6 cellular contexts compared by ENCODE assay signal in the genomic region with DNA sequence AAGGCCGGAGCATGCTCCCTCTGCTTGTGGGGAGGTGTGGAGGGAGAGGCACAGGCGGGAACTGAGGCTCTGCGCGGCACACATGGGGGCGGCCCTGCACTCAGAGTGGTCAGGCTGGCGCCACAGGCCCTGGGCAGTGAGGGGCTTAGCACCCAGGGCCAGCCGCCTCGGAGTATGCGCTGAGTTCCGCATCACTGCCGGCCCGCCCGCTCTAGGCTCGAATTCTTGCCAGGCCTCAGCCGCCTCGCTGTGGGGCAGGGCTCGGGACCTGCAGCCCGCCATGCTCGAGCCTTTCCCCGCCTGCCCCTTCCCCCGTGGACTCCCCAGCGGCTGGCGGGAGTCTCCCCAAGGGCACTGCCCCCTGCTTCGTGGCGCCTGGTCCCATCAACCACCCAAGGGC.
A peak's percentile ranks its signal among the peaks of the same experiment; 100 is the strongest.
DNase-seq lines count a peak whose midpoint lies in the region; ATAC-seq, FAIRE-seq and TF ChIP-seq lines count a peak whose summit lies in the region.
"Not testable (repeated sequence)": the region's sequence is repeated elsewhere in the genome, so short reads cannot be mapped to it uniquely, and the experiment has no call there.

No MANE protein-coding gene starts in this region.

- H3K4me1 Mint-ChIP-seq in GM23338: not testable (repeated sequence)

- H4K20me1 ChIP-seq in GM23338 (replicated peaks; ENCODE audit: insufficient read depth): not testable (repeated sequence)

- H3K4me3 ChIP-seq in GM23338; HEK293 (ENCODE audit: low read depth, low read length); coronary artery; kidney (ENCODE audit: low read length in 2 of 2): not testable (repeated sequence)

- H3F3A ChIP-seq in GM23338 (replicated peaks; ENCODE audit: low read depth): not testable (repeated sequence)

- not testable (repeated sequence) for H3K4me2 ChIP-seq in GM23338

- H3K9me3 ChIP-seq in HEK293 (ENCODE audit: control insufficient read depth, insufficient read depth, low read depth, low read length); kidney (ENCODE audit: control insufficient read depth in 1 of 2, low read length in 2 of 2): not testable (repeated sequence)

- not testable (repeated sequence) for H3K36me3 ChIP-seq in GM23338 (ENCODE audit: insufficient read depth); HEK293 (ENCODE audit: control insufficient read depth in 2 of 2, insufficient read depth in 1 of 2, low read length in 2 of 2); kidney (ENCODE audit: control insufficient read depth in 1 of 2, insufficient read depth in 2 of 2, low read length in 2 of 2)

- not testable (repeated sequence) for H3K4me1 ChIP-seq in GM23338 (ENCODE audit: insufficient read depth); HEK293 (ENCODE audit: control insufficient read depth, insufficient read depth, low read length); kidney (ENCODE audit: control insufficient read depth in 1 of 2, insufficient read depth in 1 of 2, low read depth in 1 of 2, low read length in 2 of 2)

- FAIRE-seq in kidney (lab: Jason Lieb, UNC): not testable (repeated sequence)

- peaks cover 23% of the 10 kb centered on the region for H3K9me3 Mint-ChIP-seq in GM23338

- not testable (repeated sequence) for TF ChIP-seq CTCF in GM23338 (conservative IDR thresholded peaks at IDR 0.05; ENCODE audit: low read depth in 2 of 2); HEK293 (tag by site-specific recombination; IDR thresholded peaks at IDR 0.05); coronary artery (IDR thresholded peaks at IDR 0.05); kidney (IDR thresholded peaks at IDR 0.05; ENCODE audit: borderline replicate concordance, extremely low read depth, insufficient read depth)

- CTCF ChIA-PET in HEK293 (lab: Yijun Ruan, JAX): not testable (repeated sequence)

- intact Hi-C loops in Right ventricle myocardium inferior (cut with DNase I); kidney (cut with DNase I); posterior vena cava (cut with DNase I): not testable (repeated sequence)

- H3K27ac ChIP-seq in GM23338 (ENCODE audit: low read depth); HEK293 (ENCODE audit: extremely low read depth, low read depth, low read length); coronary artery; kidney (ENCODE audit: low read depth in 2 of 2, low read length in 2 of 2): not testable (repeated sequence)

- H3K9me2 ChIP-seq in GM23338 (ENCODE audit: insufficient read depth): not testable (repeated sequence)

- not testable (repeated sequence) for H3K27ac Mint-ChIP-seq in GM23338

- not testable (repeated sequence) for H2AFZ ChIP-seq in GM23338

- POLR2A ChIA-PET in HEK293 (lab: Yijun Ruan, JAX): not testable (repeated sequence)

- not testable (repeated sequence) for H3K79me2 ChIP-seq in GM23338 (replicated peaks; ENCODE audit: insufficient read depth)

- H3K36me3 Mint-ChIP-seq in GM23338 (ENCODE audit: low read depth): not testable (repeated sequence)

- not testable (repeated sequence) for H3K27me3 Mint-ChIP-seq in GM23338 (ENCODE audit: insufficient read depth, low read depth, poor library complexity)

- peaks cover 25% of the 10 kb centered on the region; the same call in 1 of the 2 replicates for H3K27me3 ChIP-seq in GM23338 (ENCODE audit: insufficient read depth)

- not testable (repeated sequence) for H3K4me3 Mint-ChIP-seq in GM23338

- ATAC-seq in GM23338, Right ventricle myocardium inferior: not testable (repeated sequence)

- not testable (repeated sequence) for H3K9ac ChIP-seq in kidney (ENCODE audit: low read length in 2 of 2)

- peak; percentile 0 for DNase-seq in GM23338 (ENCODE audit: low spot score)
- DNase-seq in coronary artery (ENCODE audit: low spot score): peak; percentile 54
- peak; percentile 45 for DNase-seq in Right ventricle myocardium inferior (ENCODE audit: missing footprints)
- peak; percentile 66 for DNase-seq in kidney
- peak; percentile 83 for DNase-seq in posterior vena cava (ENCODE audit: low spot score)

TF ChIP-seq in HEK293, 187 proteins besides CTCF, POLR2A, EP300 and RAD21:
- TF ChIP-seq ZNF202 (tag by site-specific recombination; IDR thresholded peaks at IDR 0.05; ENCODE audit: borderline replicate concordance): 0 out of 2 replicates have a peak, but pooled peaks have one; percentile 10

Comparison
In these comparisons a context has a peak if more than half of its experiments do, and no peak if none do; other contexts are left out.
1. DNase-seq: peak in every context shown above with its lines; median percentile 83 in posterior vena cava; 66 in kidney; 54 in coronary artery; 45 in Right ventricle myocardium inferior; 0 in GM23338.